Comparison of ENCODE assay signal across 20 cellular contexts in genomic region chr1:5819391-5820025, GRCh38.
"Had no signal": no experiment of that assay in that cellular context is flagged by ENCODE, and none has a peak within 500 bp of the region (broad histone marks: within the 10 kb centered on the region; RNA-seq: fewer than 3 reads in every experiment).

No MANE protein-coding gene starts in this region.

- H3K4me3 ChIP-seq: dorsolateral prefrontal cortex, heart left ventricle, right atrium auricular region, sigmoid colon, skin epidermis, suprapubic skin, thyroid gland, uterus had no signal

- H3K27ac Mint-ChIP-seq: naive thymus-derived CD4-positive, alpha-beta T cell; type B pancreatic cell had no signal

- H3K9me3 Mint-ChIP-seq: type B pancreatic cell had no signal

- FAIRE-seq: islet of Langerhans had no signal

- ATAC-seq: heart left ventricle; left lobe of liver; naive thymus-derived CD4-positive, alpha-beta T cell; stimulated activated naive CD8-positive, alpha-beta T cell treated with anti-CD3 and anti-CD28 coated beads, Interleukin-15, Interleukin-2, amounts not matched to agents 100 U/mL and 50 U/mL, for 24 hours had no signal

- H3K36me3 ChIP-seq: heart left ventricle, right atrium auricular region, sigmoid colon, suprapubic skin, thyroid gland, uterus had no signal

- H3K4me1 ChIP-seq: heart left ventricle, right atrium auricular region, sigmoid colon, suprapubic skin, thyroid gland, uterus had no signal

- H3K4me3 Mint-ChIP-seq: naive thymus-derived CD4-positive, alpha-beta T cell; type B pancreatic cell had no signal

- H3K27ac ChIP-seq: dorsolateral prefrontal cortex, heart left ventricle, right atrium auricular region, sigmoid colon, skin epidermis, suprapubic skin, thyroid gland, uterus had no signal

- H3K36me3 Mint-ChIP-seq: type B pancreatic cell had no signal

- H3K27me3 ChIP-seq: right atrium auricular region, thyroid gland, uterus had no signal

- H3K4me1 Mint-ChIP-seq: naive thymus-derived CD4-positive, alpha-beta T cell had no signal

- H3K9me3 ChIP-seq: heart left ventricle, right atrium auricular region, sigmoid colon, suprapubic skin, thyroid gland, uterus had no signal

- DNase-seq: cortex of kidney; dorsolateral prefrontal cortex; effector CD8-positive, alpha-beta T cell; foreskin melanocyte; heart left ventricle; hippocampal formation; kidney glomerular epithelial cell; mammary epithelial cell; naive thymus-derived CD4-positive, alpha-beta T cell; sigmoid colon; stimulated activated CD4-positive, alpha-beta T cell treated with anti-CD3 and anti-CD28 coated beads, Interleukin-12 subunit alpha, Interleukin-12 subunit beta, amount 100 ng/mL, for 4 hours; stimulated activated naive CD8-positive, alpha-beta T cell treated with anti-CD3 and anti-CD28 coated beads, Interleukin-15, Interleukin-2, amounts not matched to agents 100 U/mL and 50 U/mL, for 24 hours; thyroid gland; uterus had no signal
